In the genomic region with DNA sequence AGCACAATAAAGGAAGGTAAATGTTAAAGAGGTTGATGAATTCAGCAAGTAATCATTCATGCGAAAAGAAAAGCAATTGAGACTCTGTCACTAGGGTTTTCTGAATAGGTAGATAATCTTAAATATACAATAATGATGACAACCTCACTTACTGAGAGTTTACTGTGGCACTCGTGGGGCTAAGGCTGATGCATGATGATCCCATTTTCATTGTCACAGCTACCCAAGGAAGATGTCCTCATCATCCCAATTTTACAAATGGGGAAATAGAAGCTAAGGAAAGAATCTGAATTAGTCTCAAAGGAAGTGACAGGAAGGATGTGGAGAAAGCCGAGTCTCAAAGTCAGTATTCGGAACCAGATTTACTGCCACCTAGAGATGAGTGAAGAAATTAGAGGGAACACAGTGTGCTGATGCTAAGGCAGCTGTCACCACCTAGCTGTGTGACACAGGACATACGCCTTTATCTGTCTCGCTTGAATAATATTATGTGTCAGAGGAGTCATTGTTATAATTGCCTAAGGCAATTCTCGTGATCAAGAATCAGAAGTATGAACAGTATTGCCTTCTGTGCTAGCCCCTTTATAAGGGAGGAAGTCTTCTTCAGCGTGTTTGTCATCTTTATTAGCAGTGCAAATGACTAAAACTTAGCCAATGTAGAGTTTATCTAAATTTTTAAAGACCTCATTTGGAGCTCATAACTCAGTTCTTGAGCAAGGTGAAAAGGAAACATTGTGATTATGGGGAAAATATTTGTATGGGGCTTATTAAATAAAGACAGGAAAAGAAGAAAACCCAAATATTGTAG, we compare ENCODE assay signal across 8 cellular contexts.
DNase-seq lines count a peak whose midpoint lies in the region; ATAC-seq, FAIRE-seq and TF ChIP-seq lines count a peak whose summit lies in the region.

No MANE protein-coding gene starts in this region.

- H3K4me3 ChIP-seq in transverse colon: no peak overlapping the region

- intact Hi-C loops in transverse colon (cut with DNase I; ENCODE audit: low total_unique reads): loop anchor here (10.0 kb wide), 1 partner anchor 243 kb away; no protein-coding TSS in a partner anchor

- peaks cover 0 to 9% (median 0%) of the 10 kb centered on the region in 4 donors for H3K4me1 ChIP-seq in transverse colon

- DNase-seq in D721Med (ENCODE audit: insufficient read length, low spot score) (no peak), NCI-H460 (ENCODE audit: extremely low read depth, low read depth) (peak; percentile 53), epidermal melanocyte (ENCODE audit: insufficient read length, low spot score) (peak; percentile 31), myocyte (ENCODE audit: low read depth) (peak; percentile 66), transverse colon (peak; percentile 55)
- DNase-seq in activated CD4-positive, alpha-beta T cell treated with anti-CD3 and anti-CD28 coated beads for 48 hours: peak; percentile 49

- no peak for TF ChIP-seq EP300 in transverse colon (IDR thresholded peaks at IDR 0.05; ENCODE audit: low read depth)

- FAIRE-seq in D721Med (lab: Jason Lieb, UNC): peak; percentile 71

- no peaks in the 10 kb centered on the region for H3K9me3 ChIP-seq in transverse colon

- no peak for TF ChIP-seq POLR2A in transverse colon (IDR thresholded peaks at IDR 0.05)

- WGBS in transverse colon (ENCODE audit: low coverage in 1 of 2), 2 donors: 31 to 46% methylated on average over 5 to 8 of the region's 8 CpGs

- peak; percentile 97 for ATAC-seq in GM19397 (IDR thresholded peaks at IDR 0.05; ENCODE audit: unreplicated experiment)
- ATAC-seq in HG03378 (IDR thresholded peaks at IDR 0.05; ENCODE audit: unreplicated experiment): peak; percentile 99

- no peaks in the 10 kb centered on the region for H3K27me3 ChIP-seq in transverse colon

- H3K36me3 ChIP-seq in transverse colon: no peaks in the 10 kb centered on the region

- TF ChIP-seq CTCF in D721Med (IDR thresholded peaks at IDR 0.05; ENCODE audit: insufficient read depth, missing control alignments) (peak; percentile 99), transverse colon (IDR thresholded peaks at IDR 0.05) (peak; percentile 67 to 95 (median 75))

- in situ Hi-C loops in transverse colon (cut with MboI; ENCODE audit: low pct_ligation_motif_present in 1 of 4, low pct_unique_long_range_greater_than_20kb in 1 of 4, low sequenced_read_pairs in 3 of 4): loop anchor here in 3 of 4 donors (5.0 to 10.0 kb wide), 3 partner anchors 240 to 253 kb away; no protein-coding TSS in a partner anchor

- no peak overlapping the region for H3K27ac ChIP-seq in transverse colon
